ENCODE assay signal across 25 cellular contexts in genomic region chr1:79660127-79660526, GRCh38.
"Had no signal": no experiment of that assay in that cellular context is flagged by ENCODE, and none has a peak within 500 bp of the region (broad histone marks: within the 10 kb centered on the region; RNA-seq: fewer than 3 reads in every experiment).

No MANE protein-coding gene starts in this region.

- H3K27ac ChIP-seq: colonic mucosa, epithelial cell of prostate, foreskin keratinocyte, spleen, tibial artery, uterus had no signal

- H3K36me3 ChIP-seq: colonic mucosa, spleen, tibial artery had no signal

- H3K27ac Mint-ChIP-seq: activated naive CD4-positive, alpha-beta T cell treated with anti-CD3 and anti-CD28 coated beads, Interleukin-2, amount 10 ng/mL, durations not matched to agents 7 days and 5 days; endodermal cell; nephron had no signal

- ATAC-seq: foreskin keratinocyte had no signal

- H3K36me3 Mint-ChIP-seq: activated naive CD4-positive, alpha-beta T cell treated with anti-CD3 and anti-CD28 coated beads, Interleukin-2, amount 10 ng/mL, durations not matched to agents 7 days and 5 days had no signal

- H3K4me3 Mint-ChIP-seq: activated naive CD4-positive, alpha-beta T cell treated with anti-CD3 and anti-CD28 coated beads, Interleukin-2, amount 10 ng/mL, durations not matched to agents 7 days and 5 days; central memory CD8-positive, alpha-beta T cell; endodermal cell; nephron had no signal

- H3K4me1 ChIP-seq: colonic mucosa, foreskin keratinocyte, spleen, tibial artery, uterus had no signal

- DNase-seq: activated CD8-positive, alpha-beta memory T cell treated with anti-CD3 and anti-CD28 coated beads for 24 hours; activated CD8-positive, alpha-beta memory T cell treated with anti-CD3 and anti-CD28 coated beads, Interleukin-2, amount 50 U/mL, for 48 hours; activated effector memory CD4-positive, alpha-beta T cell treated with Interleukin-2 at 50 U/mL for 16 hours; activated naive CD4-positive, alpha-beta T cell treated with anti-CD3 and anti-CD28 coated beads, Interleukin-2, amount 10 ng/mL, durations not matched to agents 7 days and 5 days; activated T-cell treated with anti-CD3 and anti-CD28 coated beads, Interleukin-2, amount 50 U/mL, for 48 hours; aorta; colonic mucosa; endodermal cell; foreskin keratinocyte; glutamatergic neuron; hypothalamus; midbrain; nucleus accumbens; spleen; stimulated activated CD8-positive, alpha-beta memory T cell treated with anti-CD3 and anti-CD28 coated beads, Interleukin-4, amount 100 ng/mL, for 48 hours; stimulated activated naive CD4-positive, alpha-beta T cell; substantia nigra; T1000; tibial artery; uterus had no signal

- H3K9me3 Mint-ChIP-seq: activated naive CD4-positive, alpha-beta T cell treated with anti-CD3 and anti-CD28 coated beads, Interleukin-2, amount 10 ng/mL, durations not matched to agents 7 days and 5 days; nephron had no signal

- H3K4me1 Mint-ChIP-seq: activated naive CD4-positive, alpha-beta T cell treated with anti-CD3 and anti-CD28 coated beads, Interleukin-2, amount 10 ng/mL, durations not matched to agents 7 days and 5 days; central memory CD8-positive, alpha-beta T cell had no signal

- H3K27me3 Mint-ChIP-seq: activated naive CD4-positive, alpha-beta T cell treated with anti-CD3 and anti-CD28 coated beads, Interleukin-2, amount 10 ng/mL, durations not matched to agents 7 days and 5 days; central memory CD8-positive, alpha-beta T cell had no signal

- H3K4me3 ChIP-seq: colonic mucosa, lung, spleen, tibial artery, uterus had no signal

- FAIRE-seq: keratinocyte had no signal

- H3K9me3 ChIP-seq: colonic mucosa, spleen, tibial artery, uterus had no signal

- H3K27me3 ChIP-seq: colonic mucosa, foreskin keratinocyte, spleen, tibial artery, uterus had no signal
